Comparison of ENCODE assay signal across 27 cellular contexts in the genomic region with DNA sequence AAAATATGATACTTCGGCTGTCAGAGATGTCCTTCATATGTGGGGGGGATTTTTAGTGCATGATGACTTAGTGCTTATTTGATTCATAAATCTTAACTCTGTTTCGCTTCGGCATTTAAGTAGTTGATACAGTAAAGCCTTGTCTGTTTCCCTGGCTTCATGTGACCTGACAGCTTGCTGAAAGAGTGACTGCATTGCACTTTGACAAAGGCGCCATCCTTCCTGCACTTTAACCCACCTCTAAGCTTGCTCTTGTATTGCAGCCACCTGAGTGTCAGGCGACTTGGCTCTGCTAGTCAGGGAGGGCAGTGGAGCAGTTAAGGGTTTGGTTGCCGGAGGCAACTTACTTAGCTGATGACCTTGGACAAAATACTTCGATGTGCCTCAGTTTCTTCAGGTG.
DNase-seq lines count a peak whose midpoint lies in the region; ATAC-seq and FAIRE-seq lines count a peak whose summit lies in the region.
"Had no signal": no experiment of that assay in that cellular context is flagged by ENCODE, and none has a peak within 500 bp of the region (broad histone marks: within the 10 kb centered on the region; RNA-seq: fewer than 3 reads in every experiment).

No MANE protein-coding gene starts in this region.

- H3K9me3 ChIP-seq in right cardiac atrium (ENCODE audit: control insufficient read depth, low read length): no peaks in the 10 kb centered on the region
- no peaks in the 10 kb centered on the region for H3K9me3 ChIP-seq in muscle layer of colon (ENCODE audit: low read length)
- H3K9me3 ChIP-seq in small intestine (ENCODE audit: control insufficient read depth, low read depth): no peaks in the 10 kb centered on the region
- H3K9me3 ChIP-seq: BE2C, MG63 had no signal

- H3K9me3 Mint-ChIP-seq in activated T-helper 2 cell treated with anti-CD3 and anti-CD28 coated beads, Interferon-gamma antibody, Interleukin-2, Interleukin-4, amounts not matched to agents 10 μg/mL and 5 μg/mL and 100 μg/mL, durations not matched to agents 14 hours and 24 hours and 36 hours: no peaks in the 10 kb centered on the region
- H3K9me3 Mint-ChIP-seq: CD14-positive monocyte; CD8-positive, alpha-beta memory T cell had no signal

- DNase-seq in Right ventricle myocardium superior (no peak), right cardiac atrium (no peak), small intestine (peak; percentile 29)
- DNase-seq in activated T-helper 2 cell treated with anti-CD3 and anti-CD28 coated beads, Interferon-gamma antibody, Interleukin-2, Interleukin-4, amounts not matched to agents 10 μg/mL and 5 μg/mL and 100 μg/mL, durations not matched to agents 14 hours and 24 hours and 36 hours (ENCODE audit: low spot score): no peak
- DNase-seq in stimulated activated CD4-positive, alpha-beta T cell treated with anti-CD3 and anti-CD28 coated beads, Interleukin-4, amount 100 ng/mL, for 1 hour: no peak
- DNase-seq: BE2C; CD8-positive, alpha-beta memory T cell; DMS79 treated with DMSO at 0.1 percent for 48 hours; GF-D8; HCEC 1CT; IMR-90; KG1; MG63; NCI-H1105 treated with DMSO at 0.1 percent for 48 hours; NCI-H146; NCI-H1930; NCI-H2107; NCI-H524 treated with DMSO at 0.1 percent for 48 hours; NCI-H774; NK-92 treated with Interleukin-12 subunit alpha and Interleukin-12 subunit beta, amount 100 ng/mL, for 24 hours; PC-3 had no signal

- H3K27me3 ChIP-seq in right cardiac atrium (ENCODE audit: control insufficient read depth, insufficient read depth) (no peaks in the 10 kb centered on the region), muscle layer of colon (ENCODE audit: control insufficient read depth in 1 of 2, insufficient read depth in 2 of 2, low read length in 2 of 2) (no peaks in the 10 kb centered on the region), small intestine (ENCODE audit: control insufficient read depth in 2 of 2, insufficient read depth in 2 of 2, low read length in 2 of 2) (no peaks in the 10 kb centered on the region)
- H3K27me3 ChIP-seq: BE2C, MG63 had no signal

- H3K36me3 ChIP-seq in muscle layer of colon (ENCODE audit: insufficient read depth, low read length) (peaks cover 45% of the 10 kb centered on the region), small intestine (ENCODE audit: control insufficient read depth in 2 of 2, insufficient read depth in 2 of 2, low read length in 2 of 2) (peaks cover 7 to 20% of the 10 kb centered on the region in 2 donors)
- H3K36me3 ChIP-seq: BE2C, MG63 had no signal

- intact Hi-C loops in Right ventricle myocardium superior (cut with DNase I) (loop anchor here (5.0 kb wide), 1 partner anchor 48 kb away; no protein-coding TSS in a partner anchor), right cardiac atrium (cut with DNase I) (no loop called here)
- intact Hi-C loops in activated T-helper 2 cell treated with anti-CD3 and anti-CD28 coated beads, Interferon-gamma antibody, Interleukin-2, Interleukin-4, amounts not matched to agents 10 μg/mL and 5 μg/mL and 100 μg/mL, durations not matched to agents 14 hours and 24 hours and 36 hours (cut with micrococcal nuclease): no loop called here

- WGBS in right cardiac atrium: 80% methylated on average over 7 of the region's 7 CpGs
- WGBS in small intestine, 3 donors: 71 to 89% (median 76%) methylated on average over 7 of the region's 7 CpGs

- peaks cover 54% of the 10 kb centered on the region for H3K36me3 Mint-ChIP-seq in activated T-helper 2 cell treated with anti-CD3 and anti-CD28 coated beads, Interferon-gamma antibody, Interleukin-2, Interleukin-4, amounts not matched to agents 10 μg/mL and 5 μg/mL and 100 μg/mL, durations not matched to agents 14 hours and 24 hours and 36 hours (ENCODE audit: low read depth)

- no peak for FAIRE-seq in small intestine (lab: Jason Lieb, UNC)
- FAIRE-seq: GM12891, H1 had no signal

- no peaks in the 10 kb centered on the region for H3K4me1 ChIP-seq in right cardiac atrium (ENCODE audit: control insufficient read depth, insufficient read depth, low read length)
- H3K4me1 ChIP-seq in muscle layer of colon (ENCODE audit: insufficient read depth, low read length): peaks cover 72% of the 10 kb centered on the region
- no peaks in the 10 kb centered on the region for H3K4me1 ChIP-seq in small intestine (ENCODE audit: control insufficient read depth in 2 of 2, insufficient read depth in 1 of 2, low read depth in 1 of 2, low read length in 1 of 2)

- no peak overlapping the region for H3K27ac Mint-ChIP-seq in activated T-helper 2 cell treated with anti-CD3 and anti-CD28 coated beads, Interferon-gamma antibody, Interleukin-2, Interleukin-4, amounts not matched to agents 10 μg/mL and 5 μg/mL and 100 μg/mL, durations not matched to agents 14 hours and 24 hours and 36 hours

- H3K27ac ChIP-seq in right cardiac atrium (ENCODE audit: low read length): no peak overlapping the region
- H3K27ac ChIP-seq in muscle layer of colon (ENCODE audit: low read depth, low read length): peak overlapping the region; percentile 52
- no peak overlapping the region for H3K27ac ChIP-seq in small intestine (ENCODE audit: low read depth in 1 of 2, low read length in 1 of 2)
- H3K27ac ChIP-seq: 22Rv1 had no signal

- H3K27me3 Mint-ChIP-seq in activated T-helper 2 cell treated with anti-CD3 and anti-CD28 coated beads, Interferon-gamma antibody, Interleukin-2, Interleukin-4, amounts not matched to agents 10 μg/mL and 5 μg/mL and 100 μg/mL, durations not matched to agents 14 hours and 24 hours and 36 hours (ENCODE audit: low read depth): no peaks in the 10 kb centered on the region
- H3K27me3 Mint-ChIP-seq: CD8-positive, alpha-beta memory T cell had no signal

- H3K9ac ChIP-seq in muscle layer of colon (ENCODE audit: low read length): no peak overlapping the region

- H3K4me3 Mint-ChIP-seq in activated T-helper 2 cell treated with anti-CD3 and anti-CD28 coated beads, Interferon-gamma antibody, Interleukin-2, Interleukin-4, amounts not matched to agents 10 μg/mL and 5 μg/mL and 100 μg/mL, durations not matched to agents 14 hours and 24 hours and 36 hours (ENCODE audit: low read depth): no peak overlapping the region
- H3K4me3 Mint-ChIP-seq: CD14-positive monocyte; CD8-positive, alpha-beta memory T cell had no signal

- peaks cover 9% of the 10 kb centered on the region for H3K4me1 Mint-ChIP-seq in activated T-helper 2 cell treated with anti-CD3 and anti-CD28 coated beads, Interferon-gamma antibody, Interleukin-2, Interleukin-4, amounts not matched to agents 10 μg/mL and 5 μg/mL and 100 μg/mL, durations not matched to agents 14 hours and 24 hours and 36 hours (ENCODE audit: low read depth)

- ATAC-seq in Right ventricle myocardium superior (ENCODE audit: poor library complexity) (peak; percentile 43), right cardiac atrium (no peak), GM21526 (IDR thresholded peaks at IDR 0.05; ENCODE audit: low FRiP score, unreplicated experiment) (no peak)
- ATAC-seq: PC-3 had no signal

- H3K4me3 ChIP-seq in right cardiac atrium (ENCODE audit: low read length): no peak overlapping the region
- H3K4me3 ChIP-seq in muscle layer of colon (ENCODE audit: low read depth in 1 of 2, low read length in 2 of 2): no peak overlapping the region
- no peak overlapping the region for H3K4me3 ChIP-seq in small intestine (ENCODE audit: low read depth in 1 of 2, low read length in 2 of 2)
- H3K4me3 ChIP-seq: MG63 had no signal
